Comparison of ENCODE assay signal across 8 cellular contexts in genomic region chr6:122399348-122400120, GRCh38. TPM values are rescaled to one million over a fixed set of nuclear protein-coding genes. Genes with fewer than 3 reads are reported as not detected.
A peak's percentile ranks its signal among the peaks of the same experiment; 100 is the strongest.
DNase-seq lines count a peak whose midpoint lies in the region; ATAC-seq, FAIRE-seq and TF ChIP-seq lines count a peak whose summit lies in the region.

Gene HSF2, plus strand, starts transcription at chr6:122399652. Its CDS starts 86 bp downstream, at chr6:122399738.

- peak within 1 kb of the TSS; percentile 87 for H3K27ac Mint-ChIP-seq in activated CD8-positive, alpha-beta memory T cell treated with anti-CD3 and anti-CD28 coated beads, Interleukin-2, amount 10 ng/mL, durations not matched to agents 7 days and 5 days
- H3K27ac Mint-ChIP-seq in endodermal cell: peak within 1 kb of the TSS; percentile 95

- H3K27ac ChIP-seq in endodermal cell (ENCODE audit: low read depth, low read length): peak within 1 kb of the TSS; percentile 85
- peak within 1 kb of the TSS; percentile 84 for H3K27ac ChIP-seq in mesodermal cell (ENCODE audit: low read depth, low read length, severe bottlenecking)

- H3K27me3 Mint-ChIP-seq in activated CD8-positive, alpha-beta memory T cell treated with anti-CD3 and anti-CD28 coated beads, Interleukin-2, amount 10 ng/mL, durations not matched to agents 7 days and 5 days: no peaks in the 10 kb centered on the region
- H3K27me3 Mint-ChIP-seq in endodermal cell (ENCODE audit: insufficient read depth): peaks cover 38% of the 10 kb centered on the region

- peak; percentile 89 for DNase-seq in COR-L47 (lab: John Stamatoyannopoulos, UW)
- peak; percentile 94 for DNase-seq in HTR-8/SVneo (ENCODE audit: insufficient read length, low spot score)
- peak; percentile 88 for DNase-seq in NOMO-1 treated with dmso at 0.1 percent for 144 hours (lab: John Stamatoyannopoulos, UW; ENCODE audit: unreplicated experiment)
- DNase-seq in activated CD8-positive, alpha-beta memory T cell treated with anti-CD3 and anti-CD28 coated beads, Interleukin-2, amount 10 ng/mL, durations not matched to agents 7 days and 5 days: peak; percentile 97
- DNase-seq in endodermal cell: peak; percentile 99
- peak; percentile 88 to 90 for DNase-seq in stimulated activated CD8-positive, alpha-beta memory T cell treated with anti-CD3 and anti-CD28 coated beads, Interleukin-15, amount 100 ng/mL, for 4 hours (ENCODE audit: low read depth in 2 of 2)

- H3K36me3 ChIP-seq in endodermal cell (ENCODE audit: control insufficient read depth, insufficient read depth, low read length) (no peaks in the 10 kb centered on the region), mesodermal cell (ENCODE audit: control insufficient read depth, insufficient read depth, low read length) (peaks cover 4% of the 10 kb centered on the region)

- FAIRE-seq in HTR-8/SVneo (lab: Jason Lieb, UNC): peak; percentile 92

- peak; percentile 99 for ATAC-seq in GM21367 (IDR thresholded peaks at IDR 0.05; ENCODE audit: unreplicated experiment)
- peak; percentile 99 for ATAC-seq in activated CD8-positive, alpha-beta memory T cell treated with anti-CD3 and anti-CD28 coated beads, Interleukin-2, amount 10 ng/mL, durations not matched to agents 7 days and 5 days

- H3K4me3 ChIP-seq in endodermal cell (ENCODE audit: low read length): peak within 1 kb of the TSS; percentile 91
- peak within 1 kb of the TSS; percentile 78 for H3K4me3 ChIP-seq in mesodermal cell (ENCODE audit: extremely low read depth, insufficient read depth, low read length, poor library complexity, severe bottlenecking)

- H3K9me3 ChIP-seq in endodermal cell (ENCODE audit: control insufficient read depth, low read length) (no peaks in the 10 kb centered on the region), mesodermal cell (ENCODE audit: control insufficient read depth, low read length) (no peaks in the 10 kb centered on the region)

- H3K4me3 Mint-ChIP-seq in activated CD8-positive, alpha-beta memory T cell treated with anti-CD3 and anti-CD28 coated beads, Interleukin-2, amount 10 ng/mL, durations not matched to agents 7 days and 5 days: peak within 1 kb of the TSS; percentile 92
- peak within 1 kb of the TSS; percentile 82 for H3K4me3 Mint-ChIP-seq in endodermal cell

- H3K36me3 Mint-ChIP-seq in activated CD8-positive, alpha-beta memory T cell treated with anti-CD3 and anti-CD28 coated beads, Interleukin-2, amount 10 ng/mL, durations not matched to agents 7 days and 5 days: peaks cover 11% of the 10 kb centered on the region
- no peaks in the 10 kb centered on the region for H3K36me3 Mint-ChIP-seq in endodermal cell (ENCODE audit: low read depth)

- H3K4me1 Mint-ChIP-seq in activated CD8-positive, alpha-beta memory T cell treated with anti-CD3 and anti-CD28 coated beads, Interleukin-2, amount 10 ng/mL, durations not matched to agents 7 days and 5 days: peaks cover 31% of the 10 kb centered on the region
- peaks cover 14% of the 10 kb centered on the region for H3K4me1 Mint-ChIP-seq in endodermal cell

- peak within 1 kb of the TSS; percentile 89 for H3K9ac ChIP-seq in endodermal cell (ENCODE audit: extremely low read depth, low read length, poor library complexity, severe bottlenecking)

- WGBS in endodermal cell (ENCODE audit: insufficient coverage in 1 of 2, insufficient read length in 1 of 2), 2 experiments: 0 to 1% methylated on average over 27 to 82 of the region's 82 CpGs
- 0 to 1% methylated on average over 62 to 76 of the region's 82 CpGs for WGBS in mesodermal cell (ENCODE audit: insufficient coverage in 2 of 2), 2 experiments

- no peaks in the 10 kb centered on the region for H3K9me3 Mint-ChIP-seq in activated CD8-positive, alpha-beta memory T cell treated with anti-CD3 and anti-CD28 coated beads, Interleukin-2, amount 10 ng/mL, durations not matched to agents 7 days and 5 days (ENCODE audit: low read depth)
- H3K9me3 Mint-ChIP-seq in endodermal cell: no peaks in the 10 kb centered on the region

- CTCF ChIA-PET in activated CD8-positive, alpha-beta memory T cell treated with anti-CD3 and anti-CD28 coated beads, Interleukin-2, amount 10 ng/mL, durations not matched to agents 7 days and 5 days (lab: Charles Lee): interaction anchor here (0.6 to 1.5 kb wide), 2 partner anchors 14 to 17 kb away, joined by 3 read pairs; no protein-coding TSS in a partner anchor

- H3K27me3 ChIP-seq in endodermal cell (ENCODE audit: control insufficient read depth, insufficient read depth, low read length, poor library complexity, severe bottlenecking): peaks cover 38% of the 10 kb centered on the region

- H3K4me1 ChIP-seq in endodermal cell (ENCODE audit: control insufficient read depth, insufficient read depth, low read length): no peaks in the 10 kb centered on the region
- H3K4me1 ChIP-seq in mesodermal cell (ENCODE audit: control insufficient read depth, insufficient read depth, low read length, poor library complexity, severe bottlenecking): peaks cover 3% of the 10 kb centered on the region

- TF ChIP-seq CTCF in endodermal cell (conservative IDR thresholded peaks at IDR 0.05): peak; percentile 53

RNA-seq across cellular contexts. Expression of gene HSF2, which starts in this region (rescaled TPM):
- total RNA-seq in activated CD8-positive, alpha-beta memory T cell treated with anti-CD3 and anti-CD28 coated beads, Interleukin-2, amount 10 ng/mL, durations not matched to agents 7 days and 5 days: 10 to 100 TPM; 15.1 to 15.9 TPM
- 10 to 100 TPM; 21.0 to 34.2 TPM for total RNA-seq in endodermal cell
- polyA plus RNA-seq in endodermal cell (2013, experiment 1 of 2): 43.1 TPM
- 41.2 TPM for polyA plus RNA-seq in endodermal cell (2013, experiment 2 of 2)
- 29.7 TPM for polyA plus RNA-seq in mesodermal cell (2013, experiment 1 of 2)
- polyA plus RNA-seq in mesodermal cell (2013, experiment 2 of 2): 26.6 TPM

Comparison
In these comparisons a context has a peak if more than half of its experiments do, and no peak if none do; other contexts are left out.
1. Peak in every context shown above with its lines: DNase-seq, ATAC-seq, H3K4me3 ChIP-seq and H3K27ac ChIP-seq.